8 cellular contexts compared by ENCODE assay signal in genomic region chr2:68317971-68318685, GRCh38. TPM values are rescaled to one million over a fixed set of nuclear protein-coding genes. Genes with fewer than 3 reads are reported as not detected.
DNase-seq lines count a peak whose midpoint lies in the region; ATAC-seq and TF ChIP-seq lines count a peak whose summit lies in the region.

No MANE protein-coding gene starts in this region.

- H3K4me1 Mint-ChIP-seq in neural progenitor cell = peaks cover 11% of the 10 kb centered on the region
- H3K4me1 Mint-ChIP-seq in CD14-positive monocyte = peaks cover 15% of the 10 kb centered on the region

- ATAC-seq in PC-3 = no peak
- ATAC-seq in foreskin keratinocyte = no peak
- ATAC-seq in GM19455 (IDR thresholded peaks at IDR 0.05; ENCODE audit: unreplicated experiment) = no peak

- no peaks in the 10 kb centered on the region for H3K9me3 Mint-ChIP-seq in neural progenitor cell
- H3K9me3 Mint-ChIP-seq in CD14-positive monocyte = peaks cover 0 to 7% (median 0%) of the 10 kb centered on the region in 7 donors

- H3K9ac ChIP-seq in PC-3 (ENCODE audit: low read length) = peak overlapping the region; percentile 73; the same call in 1 of the 2 replicates
- no peak overlapping the region for H3K9ac ChIP-seq in neural progenitor cell

- H3K79me2 ChIP-seq in PC-3 (ENCODE audit: low read length) (peaks cover 14% of the 10 kb centered on the region), neural progenitor cell (ENCODE audit: low read depth) (no peaks in the 10 kb centered on the region)

- WGBS in esophagus squamous epithelium, 2 donors = 66 to 74% methylated on average over 12 to 14 of the region's 14 CpGs

- H3K36me3 Mint-ChIP-seq in neural progenitor cell (peaks cover 14% of the 10 kb centered on the region), CD14-positive monocyte (peaks cover 0 to 2% of the 10 kb centered on the region in 2 donors)

- TF ChIP-seq CTCF in AG09309 (IDR thresholded peaks at IDR 0.05; ENCODE audit: control insufficient read depth, insufficient read depth, low read depth, low read length, missing control alignments) (no peak), PC-3 (conservative IDR thresholded peaks at IDR 0.05; ENCODE audit: low read depth, low read length) (no peak), esophagus squamous epithelium (IDR thresholded peaks at IDR 0.05) (no peak), neural progenitor cell (IDR thresholded peaks at IDR 0.05) (no peak), foreskin keratinocyte (conservative IDR thresholded peaks at IDR 0.05) (no peak), CD14-positive monocyte (IDR thresholded peaks at IDR 0.05) (no peak)

- H3K4me3 ChIP-seq in AG09309 (ENCODE audit: control insufficient read depth, low read depth, low read length) (peak overlapping the region; percentile 96), PC-3 (ENCODE audit: low read length) (peak overlapping the region; percentile 86), esophagus squamous epithelium (peak overlapping the region; percentile 49 to 86 (median 66)), neural progenitor cell (peak overlapping the region; percentile 53)

- BruUV-seq in PC-3 (replicated peaks; lab: Mats Ljungman, UMichigan) = TSS peak; percentile 23

- H3K27me3 Mint-ChIP-seq in neural progenitor cell (ENCODE audit: insufficient read depth, low read depth) (peaks cover 6% of the 10 kb centered on the region), CD14-positive monocyte (ENCODE audit: low read depth in 3 of 3) (peaks cover 25 to 42% (median 34%) of the 10 kb centered on the region in 3 donors)

- no peaks in the 10 kb centered on the region for H4K20me1 ChIP-seq in PC-3 (ENCODE audit: low read length)
- H4K20me1 ChIP-seq in neural progenitor cell (ENCODE audit: low read depth) = no peaks in the 10 kb centered on the region

- H3K4me3 Mint-ChIP-seq in neural progenitor cell (peak overlapping the region; percentile 90), CD14-positive monocyte (peak overlapping the region in 1 of 2 donors; percentile 91)

- H3K36me3 ChIP-seq in PC-3 (ENCODE audit: low read depth, low read length) (no peaks in the 10 kb centered on the region), esophagus squamous epithelium (no peaks in the 10 kb centered on the region), neural progenitor cell (no peaks in the 10 kb centered on the region)

- H3K4me1 ChIP-seq in PC-3 (ENCODE audit: insufficient read depth, low read length) (peaks cover 16% of the 10 kb centered on the region), esophagus squamous epithelium (peaks cover 8 to 31% (median 11%) of the 10 kb centered on the region in 3 donors), neural progenitor cell (peaks cover 8% of the 10 kb centered on the region), foreskin keratinocyte (no peaks in the 10 kb centered on the region)

- TF ChIP-seq POLR2A in esophagus squamous epithelium (IDR thresholded peaks at IDR 0.05) = no peak

- DNase-seq in AG09309 (ENCODE audit: low read depth) (no peak), PC-3 (no peak), esophagus squamous epithelium (lab: John Stamatoyannopoulos, UW) (no peak), neural progenitor cell (ENCODE audit: low spot score) (peak; percentile 15), foreskin keratinocyte (no peak), CD14-positive monocyte (ENCODE audit: low spot score) (no peak), NCI-H1436 treated with DMSO at 0.1 percent for 48 hours (lab: John Stamatoyannopoulos, UW) (no peak)

- POLR2A ChIA-PET in PC-3 (lab: Charles Lee; ENCODE audit: unreplicated experiment) = no interaction called here

- H3K27ac Mint-ChIP-seq in neural progenitor cell (no peak overlapping the region), CD14-positive monocyte (no peak overlapping the region)

- H2AFZ ChIP-seq in PC-3 (ENCODE audit: low read length) = no peak overlapping the region
- peak overlapping the region; percentile 85 for H2AFZ ChIP-seq in neural progenitor cell (replicated peaks)

- intact Hi-C loops in PC-3 (cut with micrococcal nuclease) = no loop called here
- intact Hi-C loops in esophagus squamous epithelium (cut with DNase I) = no loop called here
- intact Hi-C loops in CD14-positive monocyte (cut with micrococcal nuclease) = no loop called here

- H3F3A ChIP-seq in PC-3 (ENCODE audit: low read length, unreplicated experiment) (no peaks in the 10 kb centered on the region), neural progenitor cell (ENCODE audit: low read depth) (peaks cover 7% of the 10 kb centered on the region)

- H3K27ac ChIP-seq in PC-3 (ENCODE audit: low read length) = no peak overlapping the region
- peak overlapping the region; percentile 82 to 97 (median 92) for H3K27ac ChIP-seq in esophagus squamous epithelium
- no peak overlapping the region for H3K27ac ChIP-seq in neural progenitor cell
- H3K27ac ChIP-seq in foreskin keratinocyte = no peak overlapping the region

- H3K9me2 ChIP-seq in PC-3 (replicated peaks; ENCODE audit: low read length) = no peaks in the 10 kb centered on the region

- CTCF ChIA-PET in PC-3 (lab: Charles Lee) = no interaction called here

- H3K27me3 ChIP-seq in PC-3 (ENCODE audit: low read length) (no peaks in the 10 kb centered on the region), esophagus squamous epithelium (peaks cover 0 to 44% (median 0%) of the 10 kb centered on the region in 4 donors), neural progenitor cell (peaks cover 75% of the 10 kb centered on the region), foreskin keratinocyte (peaks cover 69% of the 10 kb centered on the region)

- H3K4me2 ChIP-seq in PC-3 (ENCODE audit: low read length) = peak overlapping the region; percentile 95
- peak overlapping the region; percentile 81 for H3K4me2 ChIP-seq in neural progenitor cell

- H3K9me3 ChIP-seq in PC-3 (ENCODE audit: low read length) (no peaks in the 10 kb centered on the region), esophagus squamous epithelium (no peaks in the 10 kb centered on the region), neural progenitor cell (ENCODE audit: low read depth) (no peaks in the 10 kb centered on the region)

RNA-seq across cellular contexts. Expression of gene CNRIP1, which starts 1.6 kb away (rescaled TPM):
- total RNA-seq in PC-3 (2014; rRNA removed) (11.6 and 11.7 TPM in 2 replicates), esophagus squamous epithelium (10 to 100 TPM in 1 of 4 donors, 1 to 10 TPM in 2, under 1 TPM in 1; 0.61 to 21.4 (median 5.0) TPM), neural progenitor cell (ENCODE audit: low replicate concordance) (3.7 and 5.0 TPM in 2 replicates), foreskin keratinocyte (0.11 TPM in 1 of 2 replicates, not detected in the other)
- polyA plus RNA-seq in foreskin keratinocyte (0.03 and 0.17 TPM in 2 replicates), CD14-positive monocyte (under 1 TPM; 0.17 to 0.53 TPM)

RNA-seq across cellular contexts. Expression of gene PLEK, which starts 47.0 kb away (rescaled TPM):
- total RNA-seq in PC-3 (2014; rRNA removed) (not detected in 2 replicates), esophagus squamous epithelium (1 to 10 TPM in 3 of 4 donors, under 1 TPM in 1; 0.34 to 8.2 (median 3.4) TPM), neural progenitor cell (ENCODE audit: low replicate concordance) (not detected in 2 replicates), foreskin keratinocyte (not detected in 2 replicates)
- polyA plus RNA-seq in foreskin keratinocyte (not detected in 2 replicates), CD14-positive monocyte (100 to 1,000 TPM; 351 to 403 TPM)

Comparison
In these comparisons a context has a peak if more than half of its experiments do, and no peak if none do; other contexts are left out.
1. H3K27ac ChIP-seq: peak in esophagus squamous epithelium (4 of 4); none in PC-3 (single experiment), neural progenitor cell (single experiment) and foreskin keratinocyte (single experiment).
2. Peak in every context shown above with its lines, with median percentiles within 50 percentile points of each other: H3K4me3 ChIP-seq.